In the genomic region with DNA sequence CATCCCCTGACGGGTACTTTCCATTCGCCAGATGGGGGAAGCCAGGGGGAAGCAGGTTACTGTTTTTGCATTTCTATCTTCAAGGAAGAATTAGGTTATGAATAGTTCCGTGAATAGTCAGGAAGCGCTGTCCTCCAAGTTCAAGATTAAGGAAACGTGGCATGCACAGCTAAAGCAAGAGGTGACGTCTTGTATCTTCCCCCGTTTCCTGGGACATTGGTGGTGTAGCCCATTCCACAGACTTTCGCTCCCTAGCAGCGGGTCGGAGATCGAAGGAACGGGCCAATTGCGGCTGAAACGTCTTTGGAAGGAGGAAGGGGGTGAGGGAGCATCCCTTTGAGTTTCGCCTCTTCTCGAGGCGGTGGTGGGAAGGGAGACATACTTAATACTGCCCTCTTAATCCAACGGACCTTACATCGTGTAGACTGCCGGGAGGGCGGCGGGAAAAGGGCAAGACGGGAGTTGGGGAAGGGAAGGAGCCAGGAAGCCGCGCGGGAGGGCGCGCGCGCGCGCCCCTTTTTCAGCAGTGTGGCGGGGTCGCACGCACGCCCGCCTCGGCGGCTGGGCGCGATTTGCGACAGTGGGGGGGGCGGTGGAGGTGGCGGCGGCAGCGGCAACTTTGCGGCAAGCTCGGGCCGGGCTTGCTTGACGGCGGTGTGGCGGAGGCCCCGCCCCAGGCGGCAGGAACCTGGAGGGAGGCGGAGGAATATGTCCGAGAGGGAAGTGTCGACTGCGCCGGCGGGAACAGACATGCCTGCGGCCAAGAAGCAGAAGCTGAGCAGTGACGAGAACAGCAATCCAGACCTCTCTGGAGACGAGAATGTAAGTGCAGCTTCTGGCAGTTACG, we compare ENCODE assay signal across 1 cellular context.
A peak's percentile ranks its signal among the peaks of the same experiment; 100 is the strongest.
TF ChIP-seq lines count a peak whose summit lies in the region.

Gene EED, plus strand, starts transcription at position 232 of the 847 bp plus-strand sequence. Its CDS starts 477 bp downstream, at position 709.

TF ChIP-seq in K562, 482 proteins besides CTCF, POLR2A, EP300 and RAD21 (continued from another document and continues in another):
- TF ChIP-seq, protein P1, sequence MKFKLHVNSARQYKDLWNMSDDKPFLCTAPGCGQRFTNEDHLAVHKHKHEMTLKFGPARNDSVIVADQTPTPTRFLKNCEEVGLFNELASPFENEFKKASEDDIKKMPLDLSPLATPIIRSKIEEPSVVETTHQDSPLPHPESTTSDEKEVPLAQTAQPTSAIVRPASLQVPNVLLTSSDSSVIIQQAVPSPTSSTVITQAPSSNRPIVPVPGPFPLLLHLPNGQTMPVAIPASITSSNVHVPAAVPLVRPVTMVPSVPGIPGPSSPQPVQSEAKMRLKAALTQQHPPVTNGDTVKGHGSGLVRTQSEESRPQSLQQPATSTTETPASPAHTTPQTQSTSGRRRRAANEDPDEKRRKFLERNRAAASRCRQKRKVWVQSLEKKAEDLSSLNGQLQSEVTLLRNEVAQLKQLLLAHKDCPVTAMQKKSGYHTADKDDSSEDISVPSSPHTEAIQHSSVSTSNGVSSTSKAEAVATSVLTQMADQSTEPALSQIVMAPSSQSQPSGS (CRISPR knock-in tag; IDR thresholded peaks at IDR 0.05) = no peak
- TF ChIP-seq ZHX1 (conservative IDR thresholded peaks at IDR 0.05; ENCODE audit: low read length) (no peak), SMAD3 (CRISPR knock-in tag; conservative IDR thresholded peaks at IDR 0.05) (0 out of 2 replicates have a peak, but pooled peaks have one; percentile 19), PRPF4 (IDR thresholded peaks at IDR 0.05; ENCODE audit: insufficient read depth, low read depth, low read length, poor library complexity, severe bottlenecking) (no peak), ZNF347 (CRISPR knock-in tag; IDR thresholded peaks at IDR 0.05; ENCODE audit: low read depth) (no peak), ZMIZ1 (IDR thresholded peaks at IDR 0.05; ENCODE audit: low read depth in 2 of 2, low read length in 2 of 2) (0 out of 4 replicates have a peak, but pooled peaks of 1 of the 2 experiments have one; percentile 58), RBM25 (IDR thresholded peaks at IDR 0.05; ENCODE audit: low read depth, low read length, severe bottlenecking) (no peak), PHF20 (IDR thresholded peaks at IDR 0.05; ENCODE audit: partially characterized antibody) (peak; percentile 38), SMAD4 (CRISPR knock-in tag; conservative IDR thresholded peaks at IDR 0.05) (peak; percentile 71; the same call in 1 of the 2 replicates), KAT7 (CRISPR knock-in tag; IDR thresholded peaks at IDR 0.05; ENCODE audit: borderline replicate concordance) (peak; percentile 81; the same call in 1 of the 2 replicates), ZFX (CRISPR knock-in tag; IDR thresholded peaks at IDR 0.05) (peak; percentile 53; the same call in 1 of the 2 replicates), STAT6 (CRISPR knock-in tag; IDR thresholded peaks at IDR 0.05) (0 out of 2 replicates have a peak, but pooled peaks have one; percentile 14), SNAPC5 (CRISPR knock-in tag; IDR thresholded peaks at IDR 0.05) (no peak), NCOA1 (IDR thresholded peaks at IDR 0.05; ENCODE audit: low read depth) (no peak; the same call in 1 of the 2 replicates), PCBP2 (IDR thresholded peaks at IDR 0.05; ENCODE audit: low read depth, low read length, poor library complexity, severe bottlenecking) (no peak)
- TF ChIP-seq, protein P2, sequence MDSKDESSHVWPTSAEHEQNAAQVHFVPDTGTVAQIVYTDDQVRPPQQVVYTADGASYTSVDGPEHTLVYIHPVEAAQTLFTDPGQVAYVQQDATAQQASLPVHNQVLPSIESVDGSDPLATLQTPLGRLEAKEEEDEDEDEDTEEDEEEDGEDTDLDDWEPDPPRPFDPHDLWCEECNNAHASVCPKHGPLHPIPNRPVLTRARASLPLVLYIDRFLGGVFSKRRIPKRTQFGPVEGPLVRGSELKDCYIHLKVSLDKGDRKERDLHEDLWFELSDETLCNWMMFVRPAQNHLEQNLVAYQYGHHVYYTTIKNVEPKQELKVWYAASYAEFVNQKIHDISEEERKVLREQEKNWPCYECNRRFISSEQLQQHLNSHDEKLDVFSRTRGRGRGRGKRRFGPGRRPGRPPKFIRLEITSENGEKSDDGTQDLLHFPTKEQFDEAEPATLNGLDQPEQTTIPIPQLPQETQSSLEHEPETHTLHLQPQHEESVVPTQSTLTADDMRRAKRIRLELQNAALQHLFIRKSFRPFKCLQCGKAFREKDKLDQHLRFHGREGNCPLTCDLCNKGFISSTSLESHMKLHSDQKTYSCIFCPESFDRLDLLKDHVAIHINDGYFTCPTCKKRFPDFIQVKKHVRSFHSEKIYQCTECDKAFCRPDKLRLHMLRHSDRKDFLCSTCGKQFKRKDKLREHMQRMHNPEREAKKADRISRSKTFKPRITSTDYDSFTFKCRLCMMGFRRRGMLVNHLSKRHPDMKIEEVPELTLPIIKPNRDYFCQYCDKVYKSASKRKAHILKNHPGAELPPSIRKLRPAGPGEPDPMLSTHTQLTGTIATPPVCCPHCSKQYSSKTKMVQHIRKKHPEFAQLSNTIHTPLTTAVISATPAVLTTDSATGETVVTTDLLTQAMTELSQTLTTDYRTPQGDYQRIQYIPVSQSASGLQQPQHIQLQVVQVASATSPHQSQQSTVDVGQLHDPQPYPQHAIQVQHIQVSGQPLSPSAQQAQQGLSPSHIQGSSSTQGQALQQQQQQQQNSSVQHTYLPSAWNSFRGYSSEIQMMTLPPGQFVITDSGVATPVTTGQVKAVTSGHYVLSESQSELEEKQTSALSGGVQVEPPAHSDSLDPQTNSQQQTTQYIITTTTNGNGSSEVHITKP (IDR thresholded peaks at IDR 0.05; ENCODE audit: partially characterized antibody) = peak; percentile 100
- TF ChIP-seq, protein P3, sequence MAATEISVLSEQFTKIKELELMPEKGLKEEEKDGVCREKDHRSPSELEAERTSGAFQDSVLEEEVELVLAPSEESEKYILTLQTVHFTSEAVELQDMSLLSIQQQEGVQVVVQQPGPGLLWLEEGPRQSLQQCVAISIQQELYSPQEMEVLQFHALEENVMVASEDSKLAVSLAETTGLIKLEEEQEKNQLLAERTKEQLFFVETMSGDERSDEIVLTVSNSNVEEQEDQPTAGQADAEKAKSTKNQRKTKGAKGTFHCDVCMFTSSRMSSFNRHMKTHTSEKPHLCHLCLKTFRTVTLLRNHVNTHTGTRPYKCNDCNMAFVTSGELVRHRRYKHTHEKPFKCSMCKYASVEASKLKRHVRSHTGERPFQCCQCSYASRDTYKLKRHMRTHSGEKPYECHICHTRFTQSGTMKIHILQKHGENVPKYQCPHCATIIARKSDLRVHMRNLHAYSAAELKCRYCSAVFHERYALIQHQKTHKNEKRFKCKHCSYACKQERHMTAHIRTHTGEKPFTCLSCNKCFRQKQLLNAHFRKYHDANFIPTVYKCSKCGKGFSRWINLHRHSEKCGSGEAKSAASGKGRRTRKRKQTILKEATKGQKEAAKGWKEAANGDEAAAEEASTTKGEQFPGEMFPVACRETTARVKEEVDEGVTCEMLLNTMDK (IDR thresholded peaks at IDR 0.05; ENCODE audit: borderline replicate concordance, insufficient read depth, low read depth, low read length, poor library complexity, severe bottlenecking) = no peak
- TF ChIP-seq, protein P4, sequence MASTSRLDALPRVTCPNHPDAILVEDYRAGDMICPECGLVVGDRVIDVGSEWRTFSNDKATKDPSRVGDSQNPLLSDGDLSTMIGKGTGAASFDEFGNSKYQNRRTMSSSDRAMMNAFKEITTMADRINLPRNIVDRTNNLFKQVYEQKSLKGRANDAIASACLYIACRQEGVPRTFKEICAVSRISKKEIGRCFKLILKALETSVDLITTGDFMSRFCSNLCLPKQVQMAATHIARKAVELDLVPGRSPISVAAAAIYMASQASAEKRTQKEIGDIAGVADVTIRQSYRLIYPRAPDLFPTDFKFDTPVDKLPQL (IDR thresholded peaks at IDR 0.05; ENCODE audit: extremely low read depth, insufficient read length) = peak; percentile 32
- TF ChIP-seq, protein P5, sequence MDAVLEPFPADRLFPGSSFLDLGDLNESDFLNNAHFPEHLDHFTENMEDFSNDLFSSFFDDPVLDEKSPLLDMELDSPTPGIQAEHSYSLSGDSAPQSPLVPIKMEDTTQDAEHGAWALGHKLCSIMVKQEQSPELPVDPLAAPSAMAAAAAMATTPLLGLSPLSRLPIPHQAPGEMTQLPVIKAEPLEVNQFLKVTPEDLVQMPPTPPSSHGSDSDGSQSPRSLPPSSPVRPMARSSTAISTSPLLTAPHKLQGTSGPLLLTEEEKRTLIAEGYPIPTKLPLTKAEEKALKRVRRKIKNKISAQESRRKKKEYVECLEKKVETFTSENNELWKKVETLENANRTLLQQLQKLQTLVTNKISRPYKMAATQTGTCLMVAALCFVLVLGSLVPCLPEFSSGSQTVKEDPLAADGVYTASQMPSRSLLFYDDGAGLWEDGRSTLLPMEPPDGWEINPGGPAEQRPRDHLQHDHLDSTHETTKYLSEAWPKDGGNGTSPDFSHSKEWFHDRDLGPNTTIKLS (IDR thresholded peaks at IDR 0.05; ENCODE audit: borderline replicate concordance, low read depth) = peak; percentile 25; the same call in 1 of the 2 replicates
